9 cellular contexts compared by ENCODE assay signal in genomic region chr7:102284891-102285540, GRCh38. TPM values are rescaled to one million over a fixed set of nuclear protein-coding genes. Genes with fewer than 3 reads are reported as not detected.
DNase-seq lines count a peak whose midpoint lies in the region; ATAC-seq and TF ChIP-seq lines count a peak whose summit lies in the region.
"Had no signal": no experiment of that assay in that cellular context is flagged by ENCODE, and none has a peak within 500 bp of the region (broad histone marks: within the 10 kb centered on the region; RNA-seq: fewer than 3 reads in every experiment).

No MANE protein-coding gene starts in this region.

- WGBS in gastroesophageal sphincter (ENCODE audit: low coverage in 1 of 2), 2 donors, result 54 to 76% methylated on average over 6 to 13 of the region's 19 CpGs

- no peaks in the 10 kb centered on the region for H3K9me3 ChIP-seq in OCI-LY3 (ENCODE audit: insufficient read depth, low read length)
- no peaks in the 10 kb centered on the region for H3K9me3 ChIP-seq in gastroesophageal sphincter

- H3K27ac ChIP-seq in OCI-LY3 (ENCODE audit: low read length) (no peak overlapping the region), gastroesophageal sphincter (peak overlapping the region in 3 of 4 donors; percentile 80 to 86 (median 84))

- TF ChIP-seq POLR2A in gastroesophageal sphincter (IDR thresholded peaks at IDR 0.05), result no peak

- H3K4me2 ChIP-seq in OCI-LY3 (ENCODE audit: low read length), result peak overlapping the region; percentile 92

- no peak for ATAC-seq in gastroesophageal sphincter
- no peak for ATAC-seq in HG03354 (IDR thresholded peaks at IDR 0.05; ENCODE audit: poor library complexity, severe bottlenecking, unreplicated experiment)
- ATAC-seq: Panc1 had no signal

- H3K4me1 ChIP-seq in OCI-LY3 (ENCODE audit: low read length) (peaks cover 49% of the 10 kb centered on the region), gastroesophageal sphincter (peaks cover 0 to 39% (median 12%) of the 10 kb centered on the region in 3 donors)

- peaks cover 23% of the 10 kb centered on the region for H4K20me1 ChIP-seq in OCI-LY3 (ENCODE audit: insufficient read depth, low read length)

- in situ Hi-C loops in G401 (cut with HindIII; ENCODE audit: low sequenced_read_pairs) (no loop called here), GM13977 (cut with MboI; ENCODE audit: low pct_unique_long_range_greater_than_20kb, low sequenced_read_pairs, unreplicated experiment) (no loop called here)

- H3K9ac ChIP-seq in OCI-LY3 (ENCODE audit: low read length), result peak overlapping the region; percentile 0; the same call in 1 of the 2 replicates

- H3K27me3 ChIP-seq in OCI-LY3 (ENCODE audit: low read depth, low read length), result peaks cover 19% of the 10 kb centered on the region
- no peaks in the 10 kb centered on the region for H3K27me3 ChIP-seq in gastroesophageal sphincter

- DNase-seq in G401 (ENCODE audit: low spot score), result peak; percentile 32
- DNase-seq in posterior vena cava (ENCODE audit: low spot score), result peak; percentile 89
- DNase-seq in DMS153 (lab: John Stamatoyannopoulos, UW), result no peak
- no peak for DNase-seq in GM13977 (ENCODE audit: low spot score)
- DNase-seq in NCI-H2227 treated with DMSO at 0.1 percent for 48 hours (lab: John Stamatoyannopoulos, UW), result no peak

- no peaks in the 10 kb centered on the region; the same call in 1 of the 2 replicates for H3K79me2 ChIP-seq in OCI-LY3 (ENCODE audit: low read length)

- no peak overlapping the region for H2AFZ ChIP-seq in OCI-LY3 (ENCODE audit: low read depth, low read length)

- H3K4me3 ChIP-seq in OCI-LY3 (ENCODE audit: low read length) (peak overlapping the region; percentile 95), gastroesophageal sphincter (peak overlapping the region in 1 of 2 donors; percentile 18)

- no peak for TF ChIP-seq EP300 in gastroesophageal sphincter (IDR thresholded peaks at IDR 0.05)

- H3K36me3 ChIP-seq in OCI-LY3 (replicated peaks; ENCODE audit: low read depth, low read length), result no peaks in the 10 kb centered on the region
- H3K36me3 ChIP-seq in gastroesophageal sphincter, result no peaks in the 10 kb centered on the region

- intact Hi-C loops in posterior vena cava (cut with DNase I), result loop anchor here (2.0 to 10.0 kb wide), 2 partner anchors 104 to 1060 kb away; partner anchors contain the start of genes DNAJC2 (in 1 of the 2) and PSMC2 (in 1 of the 2)

- TF ChIP-seq CTCF in OCI-LY3 (IDR thresholded peaks at IDR 0.05; ENCODE audit: low read depth, low read length), result no peak
- no peak for TF ChIP-seq CTCF in gastroesophageal sphincter (IDR thresholded peaks at IDR 0.05)
- TF ChIP-seq CTCF in GM13977 (IDR thresholded peaks at IDR 0.05; ENCODE audit: extremely low read depth, insufficient read depth, missing control alignments), result no peak

RNA-seq across cellular contexts. Expression of gene SH2B2, which starts 1.7 kb away (rescaled TPM):
- 31.6 and 43.6 TPM in 2 replicates for total RNA-seq in G401 (2014; rRNA removed; shearing (Covaris generic))
- total RNA-seq in gastroesophageal sphincter, result 1 to 10 TPM; 2.8 to 8.0 (median 3.8) TPM
- total RNA-seq in posterior vena cava, result 1 to 10 TPM; 2.7 to 4.6 TPM

Comparison
In these comparisons a context has a peak if more than half of its experiments do, and no peak if none do; other contexts are left out.
1. DNase-seq: peak in G401 (single experiment) and posterior vena cava (single experiment); none in DMS153 (single experiment), GM13977 (single experiment) and NCI-H2227 treated with DMSO at 0.1 percent for 48 hours (single experiment).